9 cellular contexts compared by ENCODE assay signal in the genomic region with DNA sequence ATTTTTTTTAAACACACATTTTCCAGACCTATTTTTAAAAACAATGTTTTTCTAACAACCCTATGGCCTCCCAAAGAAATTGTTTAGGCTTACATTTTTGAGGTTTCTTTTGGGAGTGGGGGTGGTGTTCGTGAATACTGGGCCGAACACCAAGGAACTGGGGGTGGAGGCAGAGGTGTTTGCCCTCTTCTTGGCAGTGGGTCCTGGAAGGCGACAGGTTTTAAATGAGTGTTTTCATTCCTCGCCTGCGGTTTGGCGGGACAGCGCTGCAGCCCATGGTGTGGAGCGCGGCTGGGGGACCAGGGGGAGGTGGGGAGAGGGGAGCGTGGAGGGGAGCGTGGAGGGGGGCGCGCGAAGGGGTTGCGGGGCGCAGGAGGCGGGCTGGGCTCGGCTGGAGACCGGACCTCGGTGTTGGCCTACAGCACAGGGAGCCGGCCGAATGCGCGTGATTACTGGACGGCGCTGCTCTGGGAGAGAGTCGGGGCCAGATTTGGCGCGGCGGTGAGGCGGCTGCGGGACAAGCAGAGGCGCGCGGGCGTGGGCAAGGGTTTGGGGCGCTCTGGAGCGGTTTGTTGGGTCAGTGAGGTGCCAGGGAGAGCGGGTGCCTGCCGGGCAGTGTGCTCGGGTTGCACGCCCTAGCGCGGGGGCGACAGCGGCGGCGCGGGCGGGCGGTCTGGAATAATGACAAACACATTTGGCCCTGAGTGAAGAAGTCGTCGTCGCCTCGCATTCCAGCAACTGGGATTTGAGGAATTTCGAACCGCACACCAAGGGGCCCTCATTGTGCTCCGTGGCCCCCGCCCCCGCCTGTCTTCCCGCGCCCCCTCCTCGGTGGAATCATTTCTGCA. TPM values are rescaled to one million over a fixed set of nuclear protein-coding genes. Genes with fewer than 3 reads are reported as not detected.
A peak's percentile ranks its signal among the peaks of the same experiment; 100 is the strongest.
DNase-seq lines count a peak whose midpoint lies in the region; ATAC-seq, FAIRE-seq and TF ChIP-seq lines count a peak whose summit lies in the region.
"Had no signal": no experiment of that assay in that cellular context is flagged by ENCODE, and none has a peak within 500 bp of the region (broad histone marks: within the 10 kb centered on the region; RNA-seq: fewer than 3 reads in every experiment).

No MANE protein-coding gene starts in this region.

- TF ChIP-seq POLR2A in GM12891 (IDR thresholded peaks at IDR 0.05; ENCODE audit: low read depth, low read length): no peak

- H3K36me3 ChIP-seq in brain microvascular endothelial cell (replicated peaks) (no peaks in the 10 kb centered on the region), subcutaneous abdominal adipose tissue (ENCODE audit: control insufficient read depth in 5 of 5, insufficient read depth in 5 of 5, low read length in 5 of 5) (no peaks in the 10 kb centered on the region)

- H3K27me3 Mint-ChIP-seq in T-helper 2 cell treated with Interferon-gamma antibody and Interleukin-4, amounts not matched to agents 5 μg/mL and 100 μg/mL, for 36 hours (ENCODE audit: low read depth): peaks cover 91% of the 10 kb centered on the region

- H3K27ac ChIP-seq in brain microvascular endothelial cell (no peak overlapping the region), subcutaneous abdominal adipose tissue (ENCODE audit: low read depth, low read length) (peak overlapping the region; percentile 40)

- no peak overlapping the region for H3K9ac ChIP-seq in subcutaneous abdominal adipose tissue (ENCODE audit: low read length in 5 of 5)

- H3K4me3 Mint-ChIP-seq in T-helper 2 cell treated with Interferon-gamma antibody and Interleukin-4, amounts not matched to agents 5 μg/mL and 100 μg/mL, for 36 hours: no peak overlapping the region
- H3K4me3 Mint-ChIP-seq: activated CD4-positive, alpha-beta memory T cell treated with anti-CD3 and anti-CD28 coated beads for 36 hours had no signal

- FAIRE-seq in GM12891 (lab: Jason Lieb, UNC): no peak

- peak overlapping the region; percentile 52 for H3K27ac Mint-ChIP-seq in T-helper 2 cell treated with Interferon-gamma antibody and Interleukin-4, amounts not matched to agents 5 μg/mL and 100 μg/mL, for 36 hours
- H3K27ac Mint-ChIP-seq: activated CD4-positive, alpha-beta memory T cell treated with anti-CD3 and anti-CD28 coated beads for 36 hours had no signal

- H3K4me1 Mint-ChIP-seq in T-helper 2 cell treated with Interferon-gamma antibody and Interleukin-4, amounts not matched to agents 5 μg/mL and 100 μg/mL, for 36 hours (ENCODE audit: low read depth): peaks cover 20% of the 10 kb centered on the region

- no peak for DNase-seq in T-helper 2 cell treated with Interferon-gamma antibody and Interleukin-4, amounts not matched to agents 5 μg/mL and 100 μg/mL, for 36 hours (ENCODE audit: low spot score)
- DNase-seq in T-helper 2 cell: no peak
- peak; percentile 16 for DNase-seq in brain microvascular endothelial cell
- DNase-seq in left kidney (ENCODE audit: low read depth, low spot score): peak; percentile 45
- DNase-seq in GM12891 (ENCODE audit: insufficient read length, low spot score): no peak
- no peak for DNase-seq in SKM-1 treated with dmso at 0.1 percent for 144 hours (lab: John Stamatoyannopoulos, UW; ENCODE audit: unreplicated experiment)
- DNase-seq: activated CD4-positive, alpha-beta memory T cell treated with anti-CD3 and anti-CD28 coated beads for 36 hours had no signal

- H3K9me3 ChIP-seq in subcutaneous abdominal adipose tissue (ENCODE audit: control insufficient read depth in 5 of 5, low read length in 5 of 5): no peaks in the 10 kb centered on the region

- in situ Hi-C loops in brain microvascular endothelial cell (cut with HindIII; ENCODE audit: low pct_ligation_motif_present, low sequenced_read_pairs): no loop called here

- H3K27me3 ChIP-seq in brain microvascular endothelial cell (replicated peaks) (peaks cover 12% of the 10 kb centered on the region), subcutaneous abdominal adipose tissue (ENCODE audit: control insufficient read depth in 5 of 5, insufficient read depth in 4 of 5, low read length in 5 of 5) (peaks cover 49 to 72% (median 68%) of the 10 kb centered on the region in 5 donors)

- no peak for ATAC-seq in GM18873 (IDR thresholded peaks at IDR 0.05; ENCODE audit: low FRiP score, unreplicated experiment)

- H3K4me1 ChIP-seq in subcutaneous abdominal adipose tissue (ENCODE audit: control insufficient read depth in 5 of 5, insufficient read depth in 5 of 5, low read length in 5 of 5): peaks cover 1 to 79% (median 75%) of the 10 kb centered on the region in 5 donors

- no peaks in the 10 kb centered on the region for H3K9me3 Mint-ChIP-seq in T-helper 2 cell treated with Interferon-gamma antibody and Interleukin-4, amounts not matched to agents 5 μg/mL and 100 μg/mL, for 36 hours
- H3K9me3 Mint-ChIP-seq: activated CD4-positive, alpha-beta memory T cell treated with anti-CD3 and anti-CD28 coated beads for 36 hours had no signal

- H3K36me3 Mint-ChIP-seq in T-helper 2 cell treated with Interferon-gamma antibody and Interleukin-4, amounts not matched to agents 5 μg/mL and 100 μg/mL, for 36 hours (ENCODE audit: low read depth): peaks cover 2% of the 10 kb centered on the region
- H3K36me3 Mint-ChIP-seq: activated CD4-positive, alpha-beta memory T cell treated with anti-CD3 and anti-CD28 coated beads for 36 hours had no signal

- TF ChIP-seq CTCF in brain microvascular endothelial cell (IDR thresholded peaks at IDR 0.05; ENCODE audit: low read depth, low read length, missing control alignments): no peak

- H3K4me3 ChIP-seq in brain microvascular endothelial cell (ENCODE audit: low read depth, low read length): peak overlapping the region; percentile 60
- peak overlapping the region; percentile 35 to 74 (median 65) for H3K4me3 ChIP-seq in subcutaneous abdominal adipose tissue (ENCODE audit: low read depth in 1 of 5, low read length in 5 of 5)

TF ChIP-seq in GM12891, 5 proteins besides CTCF, POLR2A, EP300 and RAD21:
- TF ChIP-seq POLR2AphosphoS5 (IDR thresholded peaks at IDR 0.05; ENCODE audit: low read depth, low read length): no peak
- no peak for TF ChIP-seq POU2F2 (IDR thresholded peaks at IDR 0.05; ENCODE audit: low read depth, low read length)
- no peak for TF ChIP-seq SPI1 (IDR thresholded peaks at IDR 0.05; ENCODE audit: low read depth, low read length)
- no peak for TF ChIP-seq PAX5 (IDR thresholded peaks at IDR 0.05; ENCODE audit: insufficient read depth, low read length, severe bottlenecking)
- no peak for TF ChIP-seq TAF1 (IDR thresholded peaks at IDR 0.05; ENCODE audit: low read depth, low read length)

RNA-seq across cellular contexts. Expression of a gene that starts 0.8 kb away (rescaled TPM):
- 0.27 TPM for polyA plus RNA-seq in GM12891 (2012; ENCODE audit: low read depth, missing spikeins)

Comparison
In these comparisons a context has a peak if more than half of its experiments do, and no peak if none do; other contexts are left out.
1. DNase-seq: peak in brain microvascular endothelial cell (single experiment) and left kidney (single experiment); none in T-helper 2 cell treated with Interferon-gamma antibody and Interleukin-4, amounts not matched to agents 5 μg/mL and 100 μg/mL, for 36 hours (single experiment), T-helper 2 cell (0 of 5), GM12891 (single experiment) and SKM-1 treated with dmso at 0.1 percent for 144 hours (single experiment).